12 cellular contexts compared by ENCODE assay signal in the genomic region with DNA sequence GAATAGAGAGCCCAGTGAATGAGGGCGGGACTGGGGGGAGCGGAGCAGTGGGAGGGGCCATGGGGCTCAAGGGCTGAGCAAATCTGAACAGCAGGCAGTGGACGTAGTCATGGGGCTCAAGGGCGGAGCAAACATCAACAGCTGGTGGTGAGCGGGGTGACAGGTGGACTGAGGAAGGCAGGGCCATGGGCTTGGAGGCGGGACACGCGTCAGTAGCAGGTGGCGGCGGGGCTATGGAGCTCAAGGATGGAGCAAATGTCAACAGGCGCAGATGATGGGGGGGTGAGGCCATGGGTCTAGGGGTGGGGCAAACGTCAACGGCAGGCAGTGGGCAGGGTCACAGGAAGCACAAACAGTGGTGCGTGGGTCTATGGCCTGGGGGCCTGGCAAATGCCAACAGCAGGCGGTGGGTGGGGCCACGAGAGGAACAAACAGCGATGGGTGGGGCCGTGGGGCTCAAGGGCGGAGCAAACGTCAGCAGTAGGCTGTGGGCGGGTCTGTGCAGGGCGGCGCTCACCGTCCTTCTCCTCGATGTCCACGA. TPM values are rescaled to one million over a fixed set of nuclear protein-coding genes. Genes with fewer than 3 reads are reported as not detected.
A peak's percentile ranks its signal among the peaks of the same experiment; 100 is the strongest.
DNase-seq lines count a peak whose midpoint lies in the region; ATAC-seq and TF ChIP-seq lines count a peak whose summit lies in the region.
"Not testable (repeated sequence)": the region's sequence is repeated elsewhere in the genome, so short reads cannot be mapped to it uniquely, and the experiment has no call there.
"Had no signal": no experiment of that assay in that cellular context is flagged by ENCODE, and none has a peak within 500 bp of the region (broad histone marks: within the 10 kb centered on the region; RNA-seq: fewer than 3 reads in every experiment).

No MANE protein-coding gene starts in this region.

- not testable (repeated sequence) for H3K9me3 ChIP-seq in IMR-90 (ENCODE audit: control insufficient read depth, insufficient read depth, low read length)

- not testable (repeated sequence) for H3K4me3 ChIP-seq in IMR-90 (ENCODE audit: insufficient read depth, low read depth, low read length)

- H3K18ac ChIP-seq in IMR-90 (ENCODE audit: low read depth, low read length): not testable (repeated sequence)

- not testable (repeated sequence) for H2AK9ac ChIP-seq in IMR-90 (replicated peaks; ENCODE audit: low read depth, low read length, poor library complexity)

- intact Hi-C loops in IMR-90 (cut with micrococcal nuclease): not testable (repeated sequence)

- not testable (repeated sequence) for TF ChIP-seq POLR2A in IMR-90 (IDR thresholded peaks at IDR 0.05; ENCODE audit: low read depth, low read length)

- H3K79me1 ChIP-seq in IMR-90 (ENCODE audit: low read depth in 1 of 2, low read length in 2 of 2): not testable (repeated sequence)

- not testable (repeated sequence) for H3K4me1 ChIP-seq in IMR-90 (ENCODE audit: control insufficient read depth, insufficient read depth, low read length)

- not testable (repeated sequence) for H4K8ac ChIP-seq in IMR-90 (ENCODE audit: low read depth in 2 of 2, low read length in 2 of 2)

- not testable (repeated sequence) for H2AK5ac ChIP-seq in IMR-90 (ENCODE audit: low read depth, low read length)

- H2BK120ac ChIP-seq in IMR-90 (ENCODE audit: low read depth, low read length): not testable (repeated sequence)

- not testable (repeated sequence) for H3K36me3 Mint-ChIP-seq in activated CD8-positive, alpha-beta T cell treated with anti-CD3 and anti-CD28 coated beads, Interleukin-2, amount 10 ng/mL, durations not matched to agents 7 days and 5 days (ENCODE audit: low read depth); stimulated activated naive B cell treated with anti-CD40 and anti-IgM and Interleukin-4, amounts not matched to agents 10 μg/mL and 1 μg/mL and 100 μg/mL, for 72 hours

- not testable (repeated sequence) for H4K91ac ChIP-seq in IMR-90 (ENCODE audit: insufficient read depth, low read depth, low read length)

- H3K27ac ChIP-seq in IMR-90 (ENCODE audit: insufficient read depth, low read length): not testable (repeated sequence)

- not testable (repeated sequence) for H3K9me1 ChIP-seq in IMR-90 (ENCODE audit: insufficient read depth, low read length)

- ATAC-seq in GM18502 (IDR thresholded peaks at IDR 0.05; ENCODE audit: poor library complexity, unreplicated experiment) (peak; percentile 55), GM21390 (IDR thresholded peaks at IDR 0.05; ENCODE audit: unreplicated experiment) (peak; percentile 46), HG02938 (IDR thresholded peaks at IDR 0.05; ENCODE audit: unreplicated experiment) (peak; percentile 46), IMR-90 (ENCODE audit: low read depth) (peak; percentile 46)
- peak; percentile 63 for ATAC-seq in activated CD8-positive, alpha-beta T cell treated with anti-CD3 and anti-CD28 coated beads, Interleukin-2, amount 10 ng/mL, durations not matched to agents 7 days and 5 days
- peak; percentile 73 to 77 for ATAC-seq in stimulated activated naive B cell treated with anti-CD40 and anti-IgM and Interleukin-4, amounts not matched to agents 10 μg/mL and 1 μg/mL and 100 μg/mL, for 72 hours (replicated peaks)

- no CpG with 5 or more reads among the region's 26 CpGs for WGBS in IMR-90 (ENCODE audit: extremely low coverage in 2 of 2, insufficient read length in 1 of 2), 2 experiments

- TF ChIP-seq CTCF in IMR-90 (conservative IDR thresholded peaks at IDR 0.05; ENCODE audit: low read depth, low read length): not testable (repeated sequence)

- not testable (repeated sequence) for H3K9me3 Mint-ChIP-seq in activated CD8-positive, alpha-beta T cell treated with anti-CD3 and anti-CD28 coated beads, Interleukin-2, amount 10 ng/mL, durations not matched to agents 7 days and 5 days (ENCODE audit: insufficient read depth); stimulated activated naive B cell treated with anti-CD40 and anti-IgM and Interleukin-4, amounts not matched to agents 10 μg/mL and 1 μg/mL and 100 μg/mL, for 72 hours

- in situ Hi-C loops in IMR-90 (cut with MboI; ENCODE audit: low sequenced_read_pairs): not testable (repeated sequence)

- H3K4ac ChIP-seq in IMR-90 (ENCODE audit: low read depth, low read length): not testable (repeated sequence)

- not testable (repeated sequence) for H3K14ac ChIP-seq in IMR-90 (replicated peaks; ENCODE audit: low read depth, low read length)

- not testable (repeated sequence) for DNase-seq in IMR-90; stimulated activated naive B cell treated with anti-CD40 and anti-IgM and Interleukin-4, amounts not matched to agents 10 μg/mL and 1 μg/mL and 100 μg/mL, for 72 hours
- DNase-seq in activated CD8-positive, alpha-beta T cell treated with anti-CD3 and anti-CD28 coated beads, Interleukin-2, amount 10 ng/mL, durations not matched to agents 7 days and 5 days: peak; percentile 63
- DNase-seq in effector CD4-positive, alpha-beta T cell: peak; percentile 33
- DNase-seq in mucosa of gallbladder (ENCODE audit: low spot score): peak; percentile 68

- CTCF ChIA-PET in IMR-90 (lab: Yijun Ruan, JAX); activated CD8-positive, alpha-beta T cell treated with anti-CD3 and anti-CD28 coated beads, Interleukin-2, amount 10 ng/mL, durations not matched to agents 7 days and 5 days (lab: Charles Lee): not testable (repeated sequence)

- not testable (repeated sequence) for H3K23ac ChIP-seq in IMR-90 (ENCODE audit: low read depth, low read length)

- not testable (repeated sequence) for H4K5ac ChIP-seq in IMR-90 (ENCODE audit: low read depth, low read length)

- H2BK15ac ChIP-seq in IMR-90 (ENCODE audit: low read depth, low read length): not testable (repeated sequence)

- POLR2A ChIA-PET in IMR-90 (lab: Charles Lee; ENCODE audit: unreplicated experiment); activated CD8-positive, alpha-beta T cell treated with anti-CD3 and anti-CD28 coated beads, Interleukin-2, amount 10 ng/mL, durations not matched to agents 7 days and 5 days (lab: Charles Lee): not testable (repeated sequence)

- H3K36me3 ChIP-seq in IMR-90 (ENCODE audit: control insufficient read depth, insufficient read depth, low read length): not testable (repeated sequence)

- not testable (repeated sequence) for H3K27ac Mint-ChIP-seq in activated CD8-positive, alpha-beta T cell treated with anti-CD3 and anti-CD28 coated beads, Interleukin-2, amount 10 ng/mL, durations not matched to agents 7 days and 5 days; stimulated activated naive B cell treated with anti-CD40 and anti-IgM and Interleukin-4, amounts not matched to agents 10 μg/mL and 1 μg/mL and 100 μg/mL, for 72 hours

- H3K4me2 ChIP-seq in IMR-90 (ENCODE audit: low read depth, low read length): not testable (repeated sequence)

- H3K27me3 ChIP-seq in IMR-90 (ENCODE audit: control insufficient read depth, insufficient read depth, low read length): not testable (repeated sequence)

- H3K4me3 Mint-ChIP-seq in activated CD8-positive, alpha-beta T cell treated with anti-CD3 and anti-CD28 coated beads, Interleukin-2, amount 10 ng/mL, durations not matched to agents 7 days and 5 days; stimulated activated naive B cell treated with anti-CD40 and anti-IgM and Interleukin-4, amounts not matched to agents 10 μg/mL and 1 μg/mL and 100 μg/mL, for 72 hours: not testable (repeated sequence)

- not testable (repeated sequence) for H3K9ac ChIP-seq in IMR-90 (ENCODE audit: low read depth, low read length)

- H3K4me1 Mint-ChIP-seq in activated CD8-positive, alpha-beta T cell treated with anti-CD3 and anti-CD28 coated beads, Interleukin-2, amount 10 ng/mL, durations not matched to agents 7 days and 5 days (ENCODE audit: low read depth); stimulated activated naive B cell treated with anti-CD40 and anti-IgM and Interleukin-4, amounts not matched to agents 10 μg/mL and 1 μg/mL and 100 μg/mL, for 72 hours: not testable (repeated sequence)

- H2AFZ ChIP-seq in IMR-90 (replicated peaks; ENCODE audit: low read length, poor library complexity): not testable (repeated sequence)

- not testable (repeated sequence) for H4K20me1 ChIP-seq in IMR-90 (ENCODE audit: insufficient read depth, low read length)

- not testable (repeated sequence) for TF ChIP-seq RAD21 in IMR-90 (IDR thresholded peaks at IDR 0.05; ENCODE audit: low read length)

- H2BK5ac ChIP-seq in IMR-90 (ENCODE audit: low read depth, low read length, poor library complexity, severe bottlenecking): not testable (repeated sequence)

- not testable (repeated sequence) for H2BK20ac ChIP-seq in IMR-90 (ENCODE audit: low read depth, low read length)

- H3K27me3 Mint-ChIP-seq in activated CD8-positive, alpha-beta T cell treated with anti-CD3 and anti-CD28 coated beads, Interleukin-2, amount 10 ng/mL, durations not matched to agents 7 days and 5 days (ENCODE audit: low read depth); stimulated activated naive B cell treated with anti-CD40 and anti-IgM and Interleukin-4, amounts not matched to agents 10 μg/mL and 1 μg/mL and 100 μg/mL, for 72 hours: not testable (repeated sequence)

- BruUV-seq in IMR-90 (replicated peaks; lab: Mats Ljungman, UMichigan): not testable (repeated sequence)

- not testable (repeated sequence) for H3K56ac ChIP-seq in IMR-90 (ENCODE audit: extremely low read depth, insufficient read depth, low read length)

- dilution Hi-C loops in IMR-90 (cut with HindIII; ENCODE audit: low sequenced_read_pairs, unreplicated experiment): not testable (repeated sequence)

RNA-seq across cellular contexts. Expression of a gene that starts 20.2 kb away (rescaled TPM):
- total RNA-seq in IMR-90 (2012; rRNA removed) (13.1 and 14.2 TPM in 2 replicates), mucosa of gallbladder (28.1 TPM)
- polyA plus RNA-seq in IMR-90 (2012; rRNA removed): 9.3 and 14.7 TPM in 2 replicates
- polyA plus RNA-seq in IMR-90 (2012; cell fraction: cytosol; rRNA removed): 6.0 and 19.9 TPM in 2 replicates
- polyA plus RNA-seq in IMR-90 (2012; cell fraction: nucleus; rRNA removed; ENCODE audit: low replicate concordance): 112 and 241 TPM in 2 replicates
- total RNA-seq in activated CD8-positive, alpha-beta T cell treated with anti-CD3 and anti-CD28 coated beads, Interleukin-2, amount 10 ng/mL, durations not matched to agents 7 days and 5 days: 10 to 100 TPM; 52.4 to 59.4 TPM

RNA-seq across cellular contexts. Expression of a gene that starts 24.0 kb away (rescaled TPM):
- total RNA-seq in IMR-90 (2012; rRNA removed) (3.3 and 3.8 TPM in 2 replicates), mucosa of gallbladder (52.0 TPM)
- 18.6 and 21.4 TPM in 2 replicates for polyA plus RNA-seq in IMR-90 (2012; rRNA removed)
- 10.2 and 16.0 TPM in 2 replicates for polyA plus RNA-seq in IMR-90 (2012; cell fraction: cytosol; rRNA removed)
- polyA plus RNA-seq in IMR-90 (2012; cell fraction: nucleus; rRNA removed; ENCODE audit: low replicate concordance): 64.1 and 134 TPM in 2 replicates
- total RNA-seq in activated CD8-positive, alpha-beta T cell treated with anti-CD3 and anti-CD28 coated beads, Interleukin-2, amount 10 ng/mL, durations not matched to agents 7 days and 5 days: 10 to 100 TPM; 59.0 to 61.8 TPM

RNA-seq across cellular contexts. Expression of a gene that starts 41.5 kb away (rescaled TPM):
- not detected in 2 replicates for total RNA-seq in IMR-90 (2012; rRNA removed)
- not detected in 2 replicates for polyA plus RNA-seq in IMR-90 (2012; rRNA removed)
- polyA plus RNA-seq in IMR-90 (2012; cell fraction: cytosol; rRNA removed): not detected in 2 replicates
- polyA plus RNA-seq in IMR-90 (2012; cell fraction: nucleus; rRNA removed; ENCODE audit: low replicate concordance): not detected in 2 replicates
- total RNA-seq in activated CD8-positive, alpha-beta T cell treated with anti-CD3 and anti-CD28 coated beads, Interleukin-2, amount 10 ng/mL, durations not matched to agents 7 days and 5 days: under 1 TPM in 1 of 2 experiments, not detected in 1; 0.31 TPM
- not detected for total RNA-seq in mucosa of gallbladder
- total RNA-seq: Daoy, dermis microvascular lymphatic vessel endothelial cell, kidney epithelial cell, temporal lobe had no signal

RNA-seq across cellular contexts. Expression of a gene that starts 49.1 kb away (rescaled TPM):
- 0.18 and 0.56 TPM in 2 replicates for total RNA-seq in IMR-90 (2012; rRNA removed)
- polyA plus RNA-seq in IMR-90 (2012; rRNA removed): 4.6 and 5.7 TPM in 2 replicates
- 0.54 and 0.77 TPM in 2 replicates for polyA plus RNA-seq in IMR-90 (2012; cell fraction: cytosol; rRNA removed)
- polyA plus RNA-seq in IMR-90 (2012; cell fraction: nucleus; rRNA removed; ENCODE audit: low replicate concordance): 53.7 and 205 TPM in 2 replicates
- 10 to 100 TPM; 24.1 to 27.1 TPM for total RNA-seq in activated CD8-positive, alpha-beta T cell treated with anti-CD3 and anti-CD28 coated beads, Interleukin-2, amount 10 ng/mL, durations not matched to agents 7 days and 5 days
- total RNA-seq in mucosa of gallbladder: 20.3 TPM

RNA-seq across cellular contexts. Expression of a gene that starts 50.0 kb away (rescaled TPM):
- total RNA-seq in IMR-90 (2012; rRNA removed): 1.6 and 2.8 TPM in 2 replicates
- 21.1 and 23.9 TPM in 2 replicates for polyA plus RNA-seq in IMR-90 (2012; rRNA removed)
- polyA plus RNA-seq in IMR-90 (2012; cell fraction: cytosol; rRNA removed): 14.8 and 20.8 TPM in 2 replicates
- polyA plus RNA-seq in IMR-90 (2012; cell fraction: nucleus; rRNA removed; ENCODE audit: low replicate concordance): 117 and 226 TPM in 2 replicates
- total RNA-seq in activated CD8-positive, alpha-beta T cell treated with anti-CD3 and anti-CD28 coated beads, Interleukin-2, amount 10 ng/mL, durations not matched to agents 7 days and 5 days: 10 to 100 TPM; 31.4 to 37.2 TPM
- 27.7 TPM for total RNA-seq in mucosa of gallbladder

Comparison
In these comparisons a context has a peak if more than half of its experiments do, and no peak if none do; other contexts are left out.
1. RNA of a gene that starts 24.0 kb away (total RNA-seq): 59.0 to 61.8 TPM in activated CD8-positive, alpha-beta T cell treated with anti-CD3 and anti-CD28 coated beads, Interleukin-2, amount 10 ng/mL, durations not matched to agents 7 days and 5 days and 52.0 TPM in mucosa of gallbladder (single experiment); 3.3 to 3.8 TPM in IMR-90; every median in the first group is over 10 times any median in the second.
2. Peak in every context shown above with its lines, with median percentiles within 50 percentile points of each other: ATAC-seq.